ENCODE assay signal across 1 cellular context in the genomic region with DNA sequence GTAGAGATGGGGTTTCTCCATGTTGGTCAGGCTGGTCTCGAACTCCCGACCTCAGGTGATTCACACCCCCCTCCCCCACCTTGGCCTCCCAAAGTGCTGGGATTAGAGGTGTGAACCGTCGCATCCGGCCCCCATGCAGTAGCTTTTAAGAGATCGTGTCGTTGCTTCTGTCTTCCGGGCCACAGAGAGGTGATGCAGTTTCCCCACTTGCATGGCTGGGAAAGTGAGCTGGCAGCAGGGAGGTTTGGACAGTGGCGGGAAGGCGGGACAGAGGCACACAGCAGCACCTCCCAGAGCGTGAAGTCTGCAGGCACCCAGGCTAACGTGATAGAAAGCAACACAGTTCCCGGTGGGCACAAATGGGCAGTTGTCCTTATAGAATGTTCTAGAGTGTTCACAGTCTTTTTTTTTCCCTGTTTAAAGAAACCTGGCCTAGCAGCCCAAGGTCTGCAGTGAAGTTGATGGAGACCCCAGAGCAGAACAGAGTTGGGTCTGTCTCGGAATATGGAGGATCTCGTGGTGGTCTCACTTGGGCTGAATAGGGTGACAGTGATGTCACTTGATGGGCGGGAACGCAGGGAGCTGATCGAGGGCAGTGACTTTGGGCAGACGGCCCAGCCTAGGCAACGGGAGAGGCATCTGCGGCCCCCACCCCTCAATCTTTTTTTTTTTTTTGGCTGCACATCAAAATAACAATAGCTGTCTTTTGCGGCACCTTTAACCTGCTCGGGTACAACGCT.
TF ChIP-seq lines count a peak whose summit lies in the region.

No MANE protein-coding gene starts in this region.

TF ChIP-seq in HEK293, 187 proteins besides CTCF, POLR2A, EP300 and RAD21 (continued from another document):
- peak; percentile 55; the same call in 1 of the 2 replicates for TF ChIP-seq REST (tag by site-specific recombination; IDR thresholded peaks at IDR 0.05)
- TF ChIP-seq, protein P1, sequence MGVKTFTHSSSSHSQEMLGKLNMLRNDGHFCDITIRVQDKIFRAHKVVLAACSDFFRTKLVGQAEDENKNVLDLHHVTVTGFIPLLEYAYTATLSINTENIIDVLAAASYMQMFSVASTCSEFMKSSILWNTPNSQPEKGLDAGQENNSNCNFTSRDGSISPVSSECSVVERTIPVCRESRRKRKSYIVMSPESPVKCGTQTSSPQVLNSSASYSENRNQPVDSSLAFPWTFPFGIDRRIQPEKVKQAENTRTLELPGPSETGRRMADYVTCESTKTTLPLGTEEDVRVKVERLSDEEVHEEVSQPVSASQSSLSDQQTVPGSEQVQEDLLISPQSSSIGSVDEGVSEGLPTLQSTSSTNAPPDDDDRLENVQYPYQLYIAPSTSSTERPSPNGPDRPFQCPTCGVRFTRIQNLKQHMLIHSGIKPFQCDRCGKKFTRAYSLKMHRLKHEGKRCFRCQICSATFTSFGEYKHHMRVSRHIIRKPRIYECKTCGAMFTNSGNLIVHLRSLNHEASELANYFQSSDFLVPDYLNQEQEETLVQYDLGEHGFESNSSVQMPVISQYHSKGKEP (tag by site-specific recombination; IDR thresholded peaks at IDR 0.05): peak; percentile 50; the same call in 1 of the 2 replicates
- TF ChIP-seq, protein P2, sequence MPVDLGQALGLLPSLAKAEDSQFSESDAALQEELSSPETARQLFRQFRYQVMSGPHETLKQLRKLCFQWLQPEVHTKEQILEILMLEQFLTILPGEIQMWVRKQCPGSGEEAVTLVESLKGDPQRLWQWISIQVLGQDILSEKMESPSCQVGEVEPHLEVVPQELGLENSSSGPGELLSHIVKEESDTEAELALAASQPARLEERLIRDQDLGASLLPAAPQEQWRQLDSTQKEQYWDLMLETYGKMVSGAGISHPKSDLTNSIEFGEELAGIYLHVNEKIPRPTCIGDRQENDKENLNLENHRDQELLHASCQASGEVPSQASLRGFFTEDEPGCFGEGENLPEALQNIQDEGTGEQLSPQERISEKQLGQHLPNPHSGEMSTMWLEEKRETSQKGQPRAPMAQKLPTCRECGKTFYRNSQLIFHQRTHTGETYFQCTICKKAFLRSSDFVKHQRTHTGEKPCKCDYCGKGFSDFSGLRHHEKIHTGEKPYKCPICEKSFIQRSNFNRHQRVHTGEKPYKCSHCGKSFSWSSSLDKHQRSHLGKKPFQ (tag by site-specific recombination; IDR thresholded peaks at IDR 0.05): peak; percentile 87
- TF ChIP-seq ZNF398 (tag by site-specific recombination; IDR thresholded peaks at IDR 0.05): no peak
- TF ChIP-seq GLIS1 (tag by site-specific recombination; IDR thresholded peaks at IDR 0.05): peak; percentile 42; the same call in 1 of the 2 replicates
- no peak for TF ChIP-seq ZNF544 (tag by site-specific recombination; IDR thresholded peaks at IDR 0.05)
- TF ChIP-seq ZBTB8A (tag by site-specific recombination; IDR thresholded peaks at IDR 0.05): peak; percentile 21; the same call in 1 of the 2 replicates
- TF ChIP-seq ZNF600 (tag by site-specific recombination; IDR thresholded peaks at IDR 0.05): peak; percentile 35; the same call in 1 of the 2 replicates
- peak; percentile 53 for TF ChIP-seq OSR2 (tag by site-specific recombination; IDR thresholded peaks at IDR 0.05)
- no peak for TF ChIP-seq ZNF658 (tag by site-specific recombination; IDR thresholded peaks at IDR 0.05)
- TF ChIP-seq KLF10 (tag by site-specific recombination; IDR thresholded peaks at IDR 0.05): no peak
- TF ChIP-seq, protein P3, sequence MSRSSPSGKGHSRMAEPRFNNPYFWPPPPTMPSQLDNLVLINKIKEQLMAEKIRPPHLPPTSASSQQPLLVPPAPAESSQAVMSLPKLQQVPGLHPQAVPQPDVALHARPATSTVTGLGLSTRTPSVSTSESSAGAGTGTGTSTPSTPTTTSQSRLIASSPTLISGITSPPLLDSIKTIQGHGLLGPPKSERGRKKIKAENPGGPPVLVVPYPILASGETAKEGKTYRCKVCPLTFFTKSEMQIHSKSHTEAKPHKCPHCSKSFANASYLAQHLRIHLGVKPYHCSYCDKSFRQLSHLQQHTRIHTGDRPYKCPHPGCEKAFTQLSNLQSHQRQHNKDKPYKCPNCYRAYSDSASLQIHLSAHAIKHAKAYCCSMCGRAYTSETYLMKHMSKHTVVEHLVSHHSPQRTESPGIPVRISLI (tag by site-specific recombination; IDR thresholded peaks at IDR 0.05): no peak
- no peak for TF ChIP-seq ELK4 (IDR thresholded peaks at IDR 0.05; ENCODE audit: borderline replicate concordance, low read depth, low read length)
- TF ChIP-seq ZNF350 (tag by site-specific recombination; IDR thresholded peaks at IDR 0.05): no peak
- TF ChIP-seq SP7 (tag by site-specific recombination; IDR thresholded peaks at IDR 0.05): peak; percentile 40; the same call in 1 of the 2 replicates
- TF ChIP-seq SP2 (tag by site-specific recombination; IDR thresholded peaks at IDR 0.05): 0 out of 2 replicates have a peak, but pooled peaks have one; percentile 9
- TF ChIP-seq, protein P4, sequence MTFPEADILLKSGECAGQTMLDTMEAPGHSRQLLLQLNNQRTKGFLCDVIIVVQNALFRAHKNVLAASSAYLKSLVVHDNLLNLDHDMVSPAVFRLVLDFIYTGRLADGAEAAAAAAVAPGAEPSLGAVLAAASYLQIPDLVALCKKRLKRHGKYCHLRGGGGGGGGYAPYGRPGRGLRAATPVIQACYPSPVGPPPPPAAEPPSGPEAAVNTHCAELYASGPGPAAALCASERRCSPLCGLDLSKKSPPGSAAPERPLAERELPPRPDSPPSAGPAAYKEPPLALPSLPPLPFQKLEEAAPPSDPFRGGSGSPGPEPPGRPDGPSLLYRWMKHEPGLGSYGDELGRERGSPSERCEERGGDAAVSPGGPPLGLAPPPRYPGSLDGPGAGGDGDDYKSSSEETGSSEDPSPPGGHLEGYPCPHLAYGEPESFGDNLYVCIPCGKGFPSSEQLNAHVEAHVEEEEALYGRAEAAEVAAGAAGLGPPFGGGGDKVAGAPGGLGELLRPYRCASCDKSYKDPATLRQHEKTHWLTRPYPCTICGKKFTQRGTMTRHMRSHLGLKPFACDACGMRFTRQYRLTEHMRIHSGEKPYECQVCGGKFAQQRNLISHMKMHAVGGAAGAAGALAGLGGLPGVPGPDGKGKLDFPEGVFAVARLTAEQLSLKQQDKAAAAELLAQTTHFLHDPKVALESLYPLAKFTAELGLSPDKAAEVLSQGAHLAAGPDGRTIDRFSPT (tag by site-specific recombination; IDR thresholded peaks at IDR 0.05): no peak
TF ChIP-seq in HEK293: peak in this region for 10.
